7 cellular contexts compared by ENCODE assay signal in the genomic region with DNA sequence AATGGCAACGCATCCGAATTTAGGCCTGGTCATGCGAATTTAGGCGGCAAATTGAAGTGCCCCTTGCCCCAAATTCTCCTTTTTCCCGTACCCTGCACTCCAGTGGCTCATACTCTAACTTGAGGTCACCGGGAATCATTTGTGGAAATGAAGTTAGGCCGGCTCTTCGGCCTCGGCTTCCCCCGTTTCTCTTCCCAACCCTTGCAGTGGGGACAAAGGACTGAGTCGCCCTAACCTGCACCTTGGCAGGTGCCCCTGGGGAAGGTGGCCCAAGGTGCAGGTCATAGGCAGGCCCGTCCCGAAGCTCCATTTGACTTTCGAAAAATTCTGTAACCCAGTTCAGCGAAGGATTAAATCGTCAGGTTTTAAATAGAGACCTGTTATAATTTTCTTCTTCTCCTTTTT. TPM values are rescaled to one million over a fixed set of nuclear protein-coding genes. Genes with fewer than 3 reads are reported as not detected.
DNase-seq lines count a peak whose midpoint lies in the region; ATAC-seq and TF ChIP-seq lines count a peak whose summit lies in the region.

No MANE protein-coding gene starts in this region.

- peaks cover 48% of the 10 kb centered on the region for H3K79me2 ChIP-seq in GM23248 (ENCODE audit: insufficient read depth)

- WGBS in GM23248 (ENCODE audit: low coverage in 1 of 2, low lambda C conversion rate in 2 of 2, missing lambda C conversion rate in 2 of 2), 2 experiments = 6% methylated on average over 14 to 16 of the region's 16 CpGs

- H3F3A ChIP-seq in GM23248 (ENCODE audit: insufficient read depth) = peaks cover 30% of the 10 kb centered on the region

- peak overlapping the region; percentile 92 for H2AFZ ChIP-seq in GM23248

- in situ Hi-C loops in GM23248 (cut with MboI) = no loop called here
- in situ Hi-C loops in gastrocnemius medialis (cut with MboI; ENCODE audit: low sequenced_read_pairs in 4 of 4) = loop anchor here in 2 of 4 donors (10.0 to 25.0 kb wide), 3 partner anchors 48 to 515 kb away; a partner anchor contains a TSS

- intact Hi-C loops in gastrocnemius medialis (cut with DNase I; ENCODE audit: low total_unique reads) = loop anchor here (1.0 to 5.0 kb wide), 5 partner anchors 48 to 519 kb away; a partner anchor contains a TSS

- H3K9me2 ChIP-seq in GM23248 (ENCODE audit: insufficient read depth) = no peaks in the 10 kb centered on the region

- ATAC-seq in gastrocnemius medialis (peak; percentile 13 to 27), HG02610 (IDR thresholded peaks at IDR 0.05; ENCODE audit: unreplicated experiment) (no peak), GM18517 (IDR thresholded peaks at IDR 0.05; ENCODE audit: unreplicated experiment) (no peak)

- H3K9ac ChIP-seq in GM23248 = peak overlapping the region; percentile 87

- peak overlapping the region; percentile 84 for H3K4me3 ChIP-seq in GM23248
- H3K4me3 ChIP-seq in SJSA1 = peak overlapping the region; percentile 60
- peak overlapping the region; percentile 61 to 73 for H3K4me3 ChIP-seq in foreskin fibroblast (ENCODE audit: low read depth in 1 of 2, low read length in 2 of 2)
- peak overlapping the region; percentile 68 to 99 (median 82) for H3K4me3 ChIP-seq in gastrocnemius medialis

- peaks cover 26% of the 10 kb centered on the region for H3K4me1 ChIP-seq in GM23248 (ENCODE audit: insufficient read depth)
- H3K4me1 ChIP-seq in SJSA1 (replicated peaks) = peaks cover 14% of the 10 kb centered on the region
- H3K4me1 ChIP-seq in gastrocnemius medialis = peaks cover 0 to 20% of the 10 kb centered on the region in 2 donors

- H3K27ac ChIP-seq in GM23248 (peak overlapping the region; percentile 85), SJSA1 (peak overlapping the region; percentile 60), gastrocnemius medialis (peak overlapping the region; percentile 89 to 99 (median 95))

- no peak for TF ChIP-seq POLR2A in gastrocnemius medialis (IDR thresholded peaks at IDR 0.05)

- no peaks in the 10 kb centered on the region for H3K27me3 ChIP-seq in GM23248 (replicated peaks; ENCODE audit: insufficient read depth)
- no peaks in the 10 kb centered on the region for H3K27me3 ChIP-seq in SJSA1 (replicated peaks)
- no peaks in the 10 kb centered on the region for H3K27me3 ChIP-seq in gastrocnemius medialis

- TF ChIP-seq CTCF in foreskin fibroblast (IDR thresholded peaks at IDR 0.05; ENCODE audit: low read depth, low read length) (no peak), gastrocnemius medialis (IDR thresholded peaks at IDR 0.05 in 4 of 5, conservative IDR thresholded peaks at IDR 0.05 in 1 of 5) (no peak)

- no peaks in the 10 kb centered on the region for H4K20me1 ChIP-seq in GM23248 (ENCODE audit: insufficient read depth)

- H3K9me3 ChIP-seq in GM23248 (ENCODE audit: low read depth) = no peaks in the 10 kb centered on the region
- H3K9me3 ChIP-seq in SJSA1 (replicated peaks) = no peaks in the 10 kb centered on the region
- H3K9me3 ChIP-seq in gastrocnemius medialis = no peaks in the 10 kb centered on the region

- no peak for DNase-seq in GM23248
- DNase-seq in SJSA1 (ENCODE audit: low read depth in 1 of 2, low spot score in 2 of 2) = no peak
- DNase-seq in foreskin fibroblast = no peak
- no peak for DNase-seq in gastrocnemius medialis
- DNase-seq in NCI-H748 treated with DMSO at 0.1 percent for 48 hours (lab: John Stamatoyannopoulos, UW) = no peak

- H3K36me3 ChIP-seq in GM23248 (ENCODE audit: low read depth) (no peaks in the 10 kb centered on the region), SJSA1 (no peaks in the 10 kb centered on the region), gastrocnemius medialis (no peaks in the 10 kb centered on the region)

- peak overlapping the region; percentile 89 for H3K4me2 ChIP-seq in GM23248 (ENCODE audit: unreplicated experiment)

RNA-seq across cellular contexts. Expression of a gene that starts 0.8 kb away (rescaled TPM):
- total RNA-seq in GM23248 (2014; rRNA removed; shearing (Covaris generic)) = 16.4 and 20.6 TPM in 2 replicates
- 54.2 and 57.9 TPM in 2 replicates for polyA plus RNA-seq in GM23248 (2016; fragmentation: Nextera tagmentation; extraction: Ambion mirVana)
- 13.6 and 18.2 TPM in 2 replicates for total RNA-seq in SJSA1 (2014; rRNA removed; shearing (Covaris generic))
- 1 to 10 TPM; 2.4 to 7.6 (median 5.1) TPM for total RNA-seq in gastrocnemius medialis

RNA-seq across cellular contexts. Expression of a gene that starts 48.9 kb away (rescaled TPM):
- 217 and 271 TPM in 2 replicates for total RNA-seq in GM23248 (2014; rRNA removed; shearing (Covaris generic))
- 188 and 193 TPM in 2 replicates for polyA plus RNA-seq in GM23248 (2016; fragmentation: Nextera tagmentation; extraction: Ambion mirVana)
- 178 and 196 TPM in 2 replicates for total RNA-seq in SJSA1 (2014; rRNA removed; shearing (Covaris generic))
- total RNA-seq in gastrocnemius medialis = 10 to 100 TPM; 23.5 to 80.3 (median 48.9) TPM

Comparison
In these comparisons a context has a peak if more than half of its experiments do, and no peak if none do; other contexts are left out.
1. ATAC-seq: peak in gastrocnemius medialis (2 of 2); none in HG02610 (single experiment) and GM18517 (single experiment).
2. Peak in every context shown above with its lines, with median percentiles within 50 percentile points of each other: H3K27ac ChIP-seq and H3K4me3 ChIP-seq.